Comparison of ENCODE assay signal across 10 cellular contexts in the genomic region with DNA sequence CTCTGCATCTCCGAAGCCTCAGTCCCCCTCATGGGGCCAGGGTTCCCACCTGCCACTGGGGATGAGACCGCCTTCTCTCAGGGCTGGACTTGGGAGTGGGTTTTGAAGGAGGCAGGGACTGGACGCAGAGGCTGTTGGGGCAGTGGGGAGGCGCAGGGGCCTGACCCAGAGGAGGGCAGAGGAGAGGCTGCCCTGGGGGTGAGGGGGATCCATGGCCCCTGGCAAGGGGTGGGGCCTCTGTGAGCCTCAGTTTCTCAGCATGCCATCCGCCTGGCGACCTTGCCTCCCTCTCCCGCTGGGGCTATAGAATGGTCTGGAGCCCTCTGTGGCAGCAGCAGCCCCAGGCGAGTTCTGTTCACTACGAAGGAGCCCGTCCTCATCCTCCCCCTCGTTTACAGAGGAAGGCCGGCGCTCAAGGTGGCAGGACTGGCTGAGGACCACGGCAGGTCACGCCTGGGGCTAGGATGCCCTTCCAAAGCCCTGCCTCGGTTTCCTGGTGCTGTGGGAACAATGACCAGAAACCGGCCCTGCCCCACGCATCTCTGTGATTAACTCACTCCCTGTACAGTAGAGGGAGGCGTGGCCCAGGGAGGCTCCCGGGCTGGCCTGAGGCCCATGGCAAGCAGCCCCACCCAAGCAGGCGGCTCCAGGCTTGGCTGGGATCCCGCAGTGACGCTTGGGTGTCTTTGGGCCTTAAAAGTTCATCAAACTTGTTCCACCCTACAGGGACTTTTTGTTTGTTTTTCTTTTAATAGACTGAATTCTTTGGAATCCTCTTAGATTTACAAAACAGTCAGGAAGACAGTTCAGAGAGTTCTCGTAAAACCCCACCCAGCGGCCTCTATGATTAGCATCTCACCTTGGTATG. TPM values are rescaled to one million over a fixed set of nuclear protein-coding genes. Genes with fewer than 3 reads are reported as not detected.
DNase-seq lines count a peak whose midpoint lies in the region; ATAC-seq and TF ChIP-seq lines count a peak whose summit lies in the region.
"Had no signal": no experiment of that assay in that cellular context is flagged by ENCODE, and none has a peak within 500 bp of the region (broad histone marks: within the 10 kb centered on the region; RNA-seq: fewer than 3 reads in every experiment).

No MANE protein-coding gene starts in this region.

- no peak for TF ChIP-seq CTCF in fibroblast of pulmonary artery (IDR thresholded peaks at IDR 0.05; ENCODE audit: low read length, missing control alignments)
- TF ChIP-seq CTCF in parathyroid adenoma (IDR thresholded peaks at IDR 0.05): no peak

- ATAC-seq in GM18511 (IDR thresholded peaks at IDR 0.05; ENCODE audit: unreplicated experiment) (no peak), GM21367 (IDR thresholded peaks at IDR 0.05; ENCODE audit: unreplicated experiment) (no peak)

- no peaks in the 10 kb centered on the region for H3K27me3 ChIP-seq in parathyroid adenoma (ENCODE audit: control insufficient read depth, insufficient read depth, low read length)
- H3K27me3 ChIP-seq in CD8-positive, alpha-beta memory T cell (ENCODE audit: insufficient read depth, low read length, poor library complexity, severe bottlenecking): no peaks in the 10 kb centered on the region

- no peak overlapping the region for H2AFZ ChIP-seq in parathyroid adenoma

- no peak overlapping the region for H3K4me3 Mint-ChIP-seq in CD8-positive, alpha-beta memory T cell
- H3K4me3 Mint-ChIP-seq: activated naive CD4-positive, alpha-beta T cell treated with anti-CD3 and anti-CD28 coated beads, Interleukin-2, amount 10 ng/mL, durations not matched to agents 7 days and 5 days; memory B cell had no signal

- no peaks in the 10 kb centered on the region for H3K79me2 ChIP-seq in parathyroid adenoma

- no peaks in the 10 kb centered on the region for H3K36me3 ChIP-seq in parathyroid adenoma (ENCODE audit: control insufficient read depth, insufficient read depth, low read length)
- no peaks in the 10 kb centered on the region for H3K36me3 ChIP-seq in CD8-positive, alpha-beta memory T cell (ENCODE audit: insufficient read depth, low read length)

- H3K4me2 ChIP-seq in parathyroid adenoma (ENCODE audit: low read length): no peak overlapping the region

- no peaks in the 10 kb centered on the region for H3K4me1 ChIP-seq in parathyroid adenoma
- no peaks in the 10 kb centered on the region for H3K4me1 ChIP-seq in CD8-positive, alpha-beta memory T cell (ENCODE audit: insufficient read depth, low read length)

- peaks cover 0 to 6% of the 10 kb centered on the region in 2 donors for H3K27me3 Mint-ChIP-seq in CD8-positive, alpha-beta memory T cell

- H3K9me3 ChIP-seq in parathyroid adenoma (ENCODE audit: control insufficient read depth, low read length): no peaks in the 10 kb centered on the region
- H3K9me3 ChIP-seq in CD8-positive, alpha-beta memory T cell (ENCODE audit: low read length): no peaks in the 10 kb centered on the region

- no peaks in the 10 kb centered on the region for H3K9me3 Mint-ChIP-seq in CD8-positive, alpha-beta memory T cell
- H3K9me3 Mint-ChIP-seq: memory B cell had no signal

- CTCF ChIA-PET in CD8-positive, alpha-beta memory T cell (lab: Charles Lee): no interaction called here

- no peaks in the 10 kb centered on the region for H3K36me3 Mint-ChIP-seq in CD8-positive, alpha-beta memory T cell
- H3K36me3 Mint-ChIP-seq: activated naive CD4-positive, alpha-beta T cell treated with anti-CD3 and anti-CD28 coated beads, Interleukin-2, amount 10 ng/mL, durations not matched to agents 7 days and 5 days; memory B cell had no signal

- H3K4me3 ChIP-seq in fibroblast of pulmonary artery (replicated peaks; ENCODE audit: low read depth, low read length) (no peak overlapping the region), parathyroid adenoma (ENCODE audit: low read depth, low read length) (no peak overlapping the region)
- no peak overlapping the region for H3K4me3 ChIP-seq in CD8-positive, alpha-beta memory T cell (ENCODE audit: low read length)

- POLR2A ChIA-PET in CD8-positive, alpha-beta memory T cell (lab: Charles Lee): no interaction called here

- H3K9ac ChIP-seq in parathyroid adenoma: no peak overlapping the region

- no peak overlapping the region for H3K27ac Mint-ChIP-seq in CD8-positive, alpha-beta memory T cell
- H3K27ac Mint-ChIP-seq: activated naive CD4-positive, alpha-beta T cell treated with anti-CD3 and anti-CD28 coated beads, Interleukin-2, amount 10 ng/mL, durations not matched to agents 7 days and 5 days; memory B cell had no signal

- peak; percentile 92 for DNase-seq in EL
- peak; percentile 5 for DNase-seq in OCI-M1 (lab: John Stamatoyannopoulos, UW)
- DNase-seq in fibroblast of pulmonary artery (ENCODE audit: low read depth): peak; percentile 84
- no peak for DNase-seq in NCI-H187 (lab: John Stamatoyannopoulos, UW)
- no peak for DNase-seq in CD8-positive, alpha-beta memory T cell
- DNase-seq: activated naive CD4-positive, alpha-beta T cell treated with anti-CD3 and anti-CD28 coated beads, Interleukin-2, amount 10 ng/mL, durations not matched to agents 7 days and 5 days had no signal

- H3K4me1 Mint-ChIP-seq in CD8-positive, alpha-beta memory T cell: no peaks in the 10 kb centered on the region
- H3K4me1 Mint-ChIP-seq: activated naive CD4-positive, alpha-beta T cell treated with anti-CD3 and anti-CD28 coated beads, Interleukin-2, amount 10 ng/mL, durations not matched to agents 7 days and 5 days had no signal

- H3K27ac ChIP-seq in parathyroid adenoma: peak overlapping the region; percentile 53
- H3K27ac ChIP-seq in CD8-positive, alpha-beta memory T cell (ENCODE audit: low read depth, low read length): no peak overlapping the region

RNA-seq across cellular contexts. Expression of gene SH3TC1, which starts 16.0 kb away (rescaled TPM):
- 1 to 10 TPM; 7.5 to 8.9 TPM for total RNA-seq in CD8-positive, alpha-beta memory T cell
- 12.2 TPM for polyA plus RNA-seq in CD8-positive, alpha-beta memory T cell

RNA-seq across cellular contexts. Expression of gene ABLIM2, which starts 24.5 kb away (rescaled TPM):
- total RNA-seq in CD8-positive, alpha-beta memory T cell: 1 to 10 TPM in 1 of 2 experiments, under 1 TPM in 1; 0.72 to 1.1 TPM
- polyA plus RNA-seq in CD8-positive, alpha-beta memory T cell: 1.2 TPM

Comparison
In these comparisons a context has a peak if more than half of its experiments do, and no peak if none do; other contexts are left out.
1. DNase-seq: peak in EL (single experiment), OCI-M1 (single experiment) and fibroblast of pulmonary artery (single experiment); none in NCI-H187 (0 of 2) and CD8-positive, alpha-beta memory T cell (0 of 5).